In genomic region chr15:96807361-96807760, GRCh38 we compare ENCODE assay signal across 20 cellular contexts.
DNase-seq lines count a peak whose midpoint lies in the region; FAIRE-seq and TF ChIP-seq lines count a peak whose summit lies in the region.
"Had no signal": no experiment of that assay in that cellular context is flagged by ENCODE, and none has a peak within 500 bp of the region (broad histone marks: within the 10 kb centered on the region; RNA-seq: fewer than 3 reads in every experiment).

No MANE protein-coding gene starts in this region.

- peak; percentile 18 for DNase-seq in HK-2 (ENCODE audit: unreplicated experiment)
- peak; percentile 30 for DNase-seq in epithelial cell of proximal tubule (ENCODE audit: low read depth)
- DNase-seq in kidney tubule cell (ENCODE audit: low spot score): peak; percentile 98
- DNase-seq in renal cortical epithelial cell (ENCODE audit: low read depth): peak; percentile 5
- DNase-seq in NCI-H146 (lab: John Stamatoyannopoulos, UW): no peak
- no peak for DNase-seq in activated CD4-positive, alpha-beta memory T cell treated with anti-CD3 and anti-CD28 coated beads for 36 hours
- no peak for DNase-seq in kidney
- DNase-seq in frontal cortex (ENCODE audit: low spot score in 2 of 2): no peak
- DNase-seq: ACHN; BE2C; C1 segment of cervical spinal cord; CD4-positive, CD25-positive, alpha-beta regulatory T cell; CD8-positive, alpha-beta memory T cell; COR-L47 had no signal

- H3K9me3 ChIP-seq in kidney (ENCODE audit: control insufficient read depth in 1 of 2, low read length in 2 of 2): no peaks in the 10 kb centered on the region
- H3K9me3 ChIP-seq: BE2C, HAP-1 had no signal

- H3K4me3 ChIP-seq in epithelial cell of proximal tubule (ENCODE audit: low read depth, low read length) (no peak overlapping the region), kidney (ENCODE audit: low read length in 2 of 2) (no peak overlapping the region)
- H3K4me3 ChIP-seq: GM12878, HAP-1 had no signal

- TF ChIP-seq CTCF in epithelial cell of proximal tubule (conservative IDR thresholded peaks at IDR 0.05; ENCODE audit: low read depth, low read length) (no peak), kidney (IDR thresholded peaks at IDR 0.05; ENCODE audit: borderline replicate concordance, extremely low read depth, insufficient read depth) (no peak)

- H3K27ac ChIP-seq in kidney (ENCODE audit: low read depth in 2 of 2, low read length in 2 of 2): no peak overlapping the region
- H3K27ac ChIP-seq: HL-60 had no signal

- no peaks in the 10 kb centered on the region for H3K36me3 Mint-ChIP-seq in activated CD4-positive, alpha-beta memory T cell treated with anti-CD3 and anti-CD28 coated beads for 36 hours
- H3K36me3 Mint-ChIP-seq: CD4-positive, CD25-positive, alpha-beta regulatory T cell; CD8-positive, alpha-beta memory T cell had no signal

- POLR2A ChIA-PET in activated CD4-positive, alpha-beta memory T cell treated with anti-CD3 and anti-CD28 coated beads for 36 hours (lab: Charles Lee): no interaction called here

- H3K9ac ChIP-seq in kidney (ENCODE audit: low read length in 2 of 2): no peak overlapping the region

- H3K9me3 Mint-ChIP-seq in activated CD4-positive, alpha-beta memory T cell treated with anti-CD3 and anti-CD28 coated beads for 36 hours: no peaks in the 10 kb centered on the region

- no peak overlapping the region for H3K27ac Mint-ChIP-seq in activated CD4-positive, alpha-beta memory T cell treated with anti-CD3 and anti-CD28 coated beads for 36 hours
- H3K27ac Mint-ChIP-seq: CD4-positive, CD25-positive, alpha-beta regulatory T cell; CD8-positive, alpha-beta memory T cell had no signal

- H3K4me1 Mint-ChIP-seq in activated CD4-positive, alpha-beta memory T cell treated with anti-CD3 and anti-CD28 coated beads for 36 hours (ENCODE audit: low read depth): no peaks in the 10 kb centered on the region
- H3K4me1 Mint-ChIP-seq: CD4-positive, CD25-positive, alpha-beta regulatory T cell; CD8-positive, alpha-beta memory T cell had no signal

- CTCF ChIA-PET in activated CD4-positive, alpha-beta memory T cell treated with anti-CD3 and anti-CD28 coated beads for 36 hours (lab: Charles Lee): no interaction called here

- H3K4me3 Mint-ChIP-seq in activated CD4-positive, alpha-beta memory T cell treated with anti-CD3 and anti-CD28 coated beads for 36 hours: no peak overlapping the region
- H3K4me3 Mint-ChIP-seq: CD4-positive, CD25-positive, alpha-beta regulatory T cell; CD8-positive, alpha-beta memory T cell had no signal

- FAIRE-seq in kidney (lab: Jason Lieb, UNC) (no peak), frontal cortex (lab: Jason Lieb, UNC) (no peak)
- FAIRE-seq: A204.1, D721Med, GM12878, H1 had no signal

- no peaks in the 10 kb centered on the region for H3K36me3 ChIP-seq in kidney (ENCODE audit: control insufficient read depth in 1 of 2, insufficient read depth in 2 of 2, low read length in 2 of 2)
- H3K36me3 ChIP-seq: BE2C, HAP-1 had no signal

- intact Hi-C loops in activated CD4-positive, alpha-beta memory T cell treated with anti-CD3 and anti-CD28 coated beads for 36 hours (cut with micrococcal nuclease): no loop called here
- intact Hi-C loops in kidney (cut with DNase I): no loop called here

- H3K4me1 ChIP-seq in kidney (ENCODE audit: control insufficient read depth in 1 of 2, insufficient read depth in 1 of 2, low read depth in 1 of 2, low read length in 2 of 2): no peaks in the 10 kb centered on the region
- H3K4me1 ChIP-seq: BE2C, HAP-1 had no signal

- H3K27me3 Mint-ChIP-seq in activated CD4-positive, alpha-beta memory T cell treated with anti-CD3 and anti-CD28 coated beads for 36 hours: no peaks in the 10 kb centered on the region
- H3K27me3 Mint-ChIP-seq: CD4-positive, CD25-positive, alpha-beta regulatory T cell; CD8-positive, alpha-beta memory T cell had no signal

Comparison
In these comparisons a context has a peak if more than half of its experiments do, and no peak if none do; other contexts are left out.
1. DNase-seq: peak in HK-2 (single experiment), epithelial cell of proximal tubule (single experiment), kidney tubule cell (single experiment) and renal cortical epithelial cell (single experiment); none in NCI-H146 (single experiment), activated CD4-positive, alpha-beta memory T cell treated with anti-CD3 and anti-CD28 coated beads for 36 hours (single experiment), kidney (single experiment) and frontal cortex (0 of 2).